In genomic region chr2:84454581-84454980, GRCh38 we compare ENCODE assay signal across 2 cellular contexts.
TF ChIP-seq lines count a peak whose summit lies in the region.

No MANE protein-coding gene starts in this region.

TF ChIP-seq in GM23338, 12 proteins besides CTCF, POLR2A, EP300 and RAD21:
- TF ChIP-seq ZNF462 (CRISPR knock-in tag; IDR thresholded peaks at IDR 0.05), result no peak
- no peak for TF ChIP-seq EZH2 (IDR thresholded peaks at IDR 0.05; ENCODE audit: low read depth, unreplicated experiment)
- TF ChIP-seq STAT1 (IDR thresholded peaks at IDR 0.05; ENCODE audit: unreplicated experiment), result no peak
- TF ChIP-seq POLR2AphosphoS5 (IDR thresholded peaks at IDR 0.05; ENCODE audit: low read depth), result no peak
- TF ChIP-seq CREB1 (CRISPR knock-in tag; IDR thresholded peaks at IDR 0.05; ENCODE audit: low read depth), result no peak

TF ChIP-seq in GM12878, 131 proteins besides CTCF, POLR2A, EP300 and RAD21:
- TF ChIP-seq ATF7 (IDR thresholded peaks at IDR 0.05; ENCODE audit: low read depth) (peak; percentile 61), BHLHE40 (IDR thresholded peaks at IDR 0.05; ENCODE audit: borderline replicate concordance in 1 of 2, low read depth in 2 of 2, low read length in 1 of 2) (no peak), CREM (IDR thresholded peaks at IDR 0.05; ENCODE audit: low read depth) (no peak), PKNOX1 (IDR thresholded peaks at IDR 0.05) (peak; percentile 72), RUNX3 (IDR thresholded peaks at IDR 0.05; ENCODE audit: low read length) (no peak), HCFC1 (IDR thresholded peaks at IDR 0.05; ENCODE audit: low read length) (no peak), ZNF592 (IDR thresholded peaks at IDR 0.05) (no peak)
